Comparison of ENCODE assay signal across 8 cellular contexts in genomic region chrX:52261463-52262194, GRCh38.
A peak's percentile ranks its signal among the peaks of the same experiment; 100 is the strongest.
DNase-seq lines count a peak whose midpoint lies in the region; TF ChIP-seq lines count a peak whose summit lies in the region.

No MANE protein-coding gene starts in this region.

- H3K9me3 ChIP-seq in MG63, result no peaks in the 10 kb centered on the region
- H3K9me3 ChIP-seq in neuron (ENCODE audit: low read length), result no peaks in the 10 kb centered on the region

- no peaks in the 10 kb centered on the region for H3K27me3 ChIP-seq in MG63
- H3K27me3 ChIP-seq in neuron (ENCODE audit: insufficient read depth, low read length), result no peaks in the 10 kb centered on the region

- H2AFZ ChIP-seq in neuron (ENCODE audit: low read depth, low read length), result peak overlapping the region; percentile 44

- TF ChIP-seq CTCF in foreskin fibroblast (IDR thresholded peaks at IDR 0.05; ENCODE audit: low read depth, low read length), result peak; percentile 71

- H3K4me1 ChIP-seq in neuron (ENCODE audit: insufficient read depth, low read length), result peaks cover 18% of the 10 kb centered on the region

- no peaks in the 10 kb centered on the region for H3K36me3 ChIP-seq in MG63
- H3K36me3 ChIP-seq in neuron (ENCODE audit: insufficient read depth, low read length), result no peaks in the 10 kb centered on the region

- H3K4me3 ChIP-seq in MG63, result peak overlapping the region; percentile 71
- H3K4me3 ChIP-seq in foreskin fibroblast (ENCODE audit: low read depth in 1 of 2, low read length in 2 of 2), result peak overlapping the region; percentile 68 to 79
- H3K4me3 ChIP-seq in neuron (ENCODE audit: low read length), result peak overlapping the region; percentile 68

- peak; percentile 42 for DNase-seq in GM04503 (ENCODE audit: low read depth)
- DNase-seq in HCEC 1CT, result peak; percentile 81
- DNase-seq in MG63, result peak; percentile 86
- peak; percentile 56 to 70 for DNase-seq in SHP77 (lab: John Stamatoyannopoulos, UW)
- peak; percentile 90 for DNase-seq in activated gamma-delta T cell treated with anti-CD3 and anti-CD28 coated beads, Interleukin-2, amount 50 U/mL, for 16 hours (ENCODE audit: low read depth)
- peak; percentile 78 to 91 for DNase-seq in foreskin fibroblast
- peak; percentile 81 for DNase-seq in stromal cell of bone marrow (ENCODE audit: low read depth)

Comparison
In these comparisons a context has a peak if more than half of its experiments do, and no peak if none do; other contexts are left out.
1. Peak in every context shown above with its lines: DNase-seq and H3K4me3 ChIP-seq.